Comparison of ENCODE assay signal across 15 cellular contexts in the genomic region with DNA sequence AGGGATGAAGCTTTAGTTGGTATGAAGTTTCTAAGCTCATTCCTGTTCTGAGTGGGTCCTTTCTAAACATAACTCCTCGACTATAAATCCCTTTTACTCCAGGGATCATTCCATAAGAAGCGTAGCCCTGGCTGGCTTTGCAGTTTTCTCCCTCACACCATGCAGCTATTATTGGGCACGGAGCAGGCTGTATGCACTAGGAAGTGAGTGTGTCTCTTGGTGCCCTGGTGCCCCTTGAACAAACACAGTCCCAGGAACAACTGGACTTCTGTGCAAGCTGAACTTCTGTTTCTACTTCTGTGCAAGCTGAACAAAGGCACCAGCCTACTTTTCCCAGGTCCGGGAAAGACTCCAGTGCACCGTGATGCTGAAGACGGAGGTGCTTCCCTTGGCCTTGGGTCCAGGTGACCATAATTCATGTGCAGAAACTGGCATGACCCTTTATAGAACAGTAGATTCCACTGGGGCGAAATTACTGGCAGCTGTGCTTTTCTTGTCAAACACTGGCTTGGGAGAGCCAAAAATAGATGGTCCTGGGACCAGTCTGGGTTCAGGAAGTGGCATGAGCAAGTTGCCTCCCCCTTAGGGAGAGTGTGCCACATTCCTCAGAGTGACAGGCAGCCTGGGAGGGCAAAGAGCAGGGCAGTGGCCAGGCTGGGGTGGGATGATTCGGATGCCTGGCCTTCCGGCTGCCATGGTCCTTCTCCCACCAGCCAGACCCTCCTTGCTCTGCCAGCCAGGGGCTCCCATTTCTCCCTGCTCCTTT.
"Had no signal": no experiment of that assay in that cellular context is flagged by ENCODE, and none has a peak within 500 bp of the region (broad histone marks: within the 10 kb centered on the region; RNA-seq: fewer than 3 reads in every experiment).

No MANE protein-coding gene starts in this region.

- H3K27ac ChIP-seq: parathyroid adenoma, thyroid gland had no signal

- H3K36me3 ChIP-seq: thyroid gland had no signal

- H3K4me3 ChIP-seq: thyroid gland had no signal

- DNase-seq: activated CD4-positive, alpha-beta T cell treated with anti-CD3 and anti-CD28 coated beads, Interleukin-2, amount 50 U/mL, for 4 hours; activated naive CD4-positive, alpha-beta T cell treated with Interleukin-2 at 50 U/mL for 16 hours; anterior cingulate cortex; cerebellar nuclear complex; effector CD4-positive, alpha-beta T cell; head of caudate nucleus; mesenchymal stem cell; stimulated activated CD4-positive, alpha-beta T cell treated with anti-CD3 and anti-CD28 coated beads, Interleukin-12 subunit alpha, Interleukin-12 subunit beta, amount 100 ng/mL, for 4 hours; stimulated activated CD4-positive, alpha-beta T cell treated with anti-CD3 and anti-CD28 coated beads, Interleukin-1b, Interleukin-23, amount 100 ng/mL, for 48 hours; stimulated activated CD8-positive, alpha-beta memory T cell treated with anti-CD3 and anti-CD28 coated beads, Interleukin-4, amount 100 ng/mL, for 48 hours; stimulated activated naive CD4-positive, alpha-beta T cell; SW 1271; thyroid gland had no signal

- H3K27me3 ChIP-seq: thyroid gland had no signal

- H3K9me3 ChIP-seq: thyroid gland had no signal

- H3K9me3 Mint-ChIP-seq: natural killer cell treated with Interleukin-12 subunit alpha and Interleukin-12 subunit beta and Interleukin-15 and Interleukin-18, amount 100 ng/mL, for 72 hours had no signal

- H3K4me3 Mint-ChIP-seq: natural killer cell treated with Interleukin-12 subunit alpha and Interleukin-12 subunit beta and Interleukin-15 and Interleukin-18, amount 100 ng/mL, for 72 hours had no signal

- H3K36me3 Mint-ChIP-seq: natural killer cell treated with Interleukin-12 subunit alpha and Interleukin-12 subunit beta and Interleukin-15 and Interleukin-18, amount 100 ng/mL, for 72 hours had no signal

- H3K4me1 ChIP-seq: thyroid gland had no signal

- ATAC-seq: natural killer cell treated with Interleukin-12 subunit alpha and Interleukin-12 subunit beta and Interleukin-15 and Interleukin-18, amount 100 ng/mL, for 72 hours had no signal

- H3K27me3 Mint-ChIP-seq: natural killer cell treated with Interleukin-12 subunit alpha and Interleukin-12 subunit beta and Interleukin-15 and Interleukin-18, amount 100 ng/mL, for 72 hours had no signal

- H3K27ac Mint-ChIP-seq: natural killer cell treated with Interleukin-12 subunit alpha and Interleukin-12 subunit beta and Interleukin-15 and Interleukin-18, amount 100 ng/mL, for 72 hours had no signal
